ENCODE assay signal across 13 cellular contexts in genomic region chr14:55705651-55706340, GRCh38.
A peak's percentile ranks its signal among the peaks of the same experiment; 100 is the strongest.
DNase-seq lines count a peak whose midpoint lies in the region; ATAC-seq and TF ChIP-seq lines count a peak whose summit lies in the region.
"Had no signal": no experiment of that assay in that cellular context is flagged by ENCODE, and none has a peak within 500 bp of the region (broad histone marks: within the 10 kb centered on the region; RNA-seq: fewer than 3 reads in every experiment).

No MANE protein-coding gene starts in this region.

- H3K4me1 ChIP-seq in BLaER1, result peaks cover 88% of the 10 kb centered on the region
- H3K4me1 ChIP-seq in tibial nerve, result peaks cover 0 to 10% (median 0%) of the 10 kb centered on the region in 4 donors
- H3K4me1 ChIP-seq: vagina had no signal

- no peak overlapping the region for H3K9ac ChIP-seq in BLaER1
- H3K9ac ChIP-seq: neural progenitor cell had no signal

- no peak for TF ChIP-seq EP300 in tibial nerve (IDR thresholded peaks at IDR 0.05)

- no peaks in the 10 kb centered on the region for H4K20me1 ChIP-seq in BLaER1

- POLR2A ChIA-PET in CD4-positive, alpha-beta T cell (lab: Charles Lee), result no interaction called here

- H3K4me3 ChIP-seq in BLaER1 (no peak overlapping the region), tibial nerve (no peak overlapping the region)
- H3K4me3 ChIP-seq: MG63, neural progenitor cell, vagina had no signal

- H3K27me3 ChIP-seq in BLaER1 (no peaks in the 10 kb centered on the region), tibial nerve (no peaks in the 10 kb centered on the region)
- H3K27me3 ChIP-seq in CD4-positive, alpha-beta T cell (ENCODE audit: control insufficient read depth, insufficient read depth, low read length), result no peaks in the 10 kb centered on the region
- H3K27me3 ChIP-seq: MG63, neural progenitor cell, vagina had no signal

- H3K27ac ChIP-seq in BLaER1 (peak overlapping the region; percentile 25; the same call in 1 of the 2 replicates), tibial nerve (no peak overlapping the region)
- no peak overlapping the region for H3K27ac ChIP-seq in CD4-positive, alpha-beta T cell (ENCODE audit: low read depth, low read length)
- H3K27ac ChIP-seq: neural progenitor cell, vagina had no signal

- DNase-seq in NCI-H1417 (lab: John Stamatoyannopoulos, UW) (peak; percentile 93 to 99 (median 99)), NCI-H526 treated with DMSO at 0.1 percent for 48 hours (lab: John Stamatoyannopoulos, UW) (peak; percentile 87), tibial nerve (ENCODE audit: low spot score in 2 of 2) (no peak)
- no peak for DNase-seq in CD4-positive, alpha-beta T cell
- no peak for DNase-seq in activated CD8-positive, alpha-beta memory T cell treated with anti-CD3 and anti-CD28 coated beads for 24 hours
- DNase-seq: amniotic stem cell, MG63, small intestine had no signal

- no peak for TF ChIP-seq CTCF in CD4-positive, alpha-beta T cell (IDR thresholded peaks at IDR 0.05)
- TF ChIP-seq CTCF in tibial nerve (IDR thresholded peaks at IDR 0.05), result no peak

- H3K27ac Mint-ChIP-seq in CD4-positive, alpha-beta T cell, result no peak overlapping the region
- H3K27ac Mint-ChIP-seq: neural progenitor cell had no signal

- no peak for TF ChIP-seq POLR2A in tibial nerve (IDR thresholded peaks at IDR 0.05)

- intact Hi-C loops in CD4-positive, alpha-beta T cell (cut with DNase I, micrococcal nuclease), result loop anchor here (2.0 to 10.0 kb wide), 4 partner anchors 639 to 769 kb away; no protein-coding TSS in a partner anchor

- CTCF ChIA-PET in CD4-positive, alpha-beta T cell (lab: Charles Lee), result no interaction called here

- H3K36me3 Mint-ChIP-seq in CD4-positive, alpha-beta T cell (ENCODE audit: low read depth), result no peaks in the 10 kb centered on the region

- no peaks in the 10 kb centered on the region for H3K36me3 ChIP-seq in BLaER1
- peaks cover 0 to 6% (median 0%) of the 10 kb centered on the region in 3 donors for H3K36me3 ChIP-seq in tibial nerve
- H3K36me3 ChIP-seq: MG63, neural progenitor cell, vagina had no signal

- 74 to 82% methylated on average over 5 of the region's 5 CpGs for WGBS in tibial nerve, 2 donors

- peak; percentile 74 for ATAC-seq in esophagus mucosa
- ATAC-seq in CD4-positive, alpha-beta T cell (ENCODE audit: poor library complexity), result no peak
- ATAC-seq in HG03342 (IDR thresholded peaks at IDR 0.05; ENCODE audit: unreplicated experiment), result no peak

- peak overlapping the region; percentile 41 for H3K4me2 ChIP-seq in BLaER1
- H3K4me2 ChIP-seq: neural progenitor cell had no signal

- no peaks in the 10 kb centered on the region for H3K9me3 Mint-ChIP-seq in CD4-positive, alpha-beta T cell
- H3K9me3 Mint-ChIP-seq: neural progenitor cell had no signal

- H3K27me3 Mint-ChIP-seq in CD4-positive, alpha-beta T cell, result no peaks in the 10 kb centered on the region

- peaks cover 8% of the 10 kb centered on the region for H3K9me3 ChIP-seq in BLaER1
- no peaks in the 10 kb centered on the region for H3K9me3 ChIP-seq in CD4-positive, alpha-beta T cell (ENCODE audit: control insufficient read depth, low read length)
- peaks cover 0 to 2% (median 0%) of the 10 kb centered on the region in 4 donors for H3K9me3 ChIP-seq in tibial nerve
- H3K9me3 ChIP-seq: MG63, vagina had no signal

- no peak overlapping the region for H3K4me3 Mint-ChIP-seq in CD4-positive, alpha-beta T cell
- H3K4me3 Mint-ChIP-seq: neural progenitor cell had no signal

- no peaks in the 10 kb centered on the region for H3K4me1 Mint-ChIP-seq in CD4-positive, alpha-beta T cell (ENCODE audit: low read depth)

Comparison
In these comparisons a context has a peak if more than half of its experiments do, and no peak if none do; other contexts are left out.
1. DNase-seq: peak in NCI-H1417 (3 of 3) and NCI-H526 treated with DMSO at 0.1 percent for 48 hours (single experiment); none in CD4-positive, alpha-beta T cell (0 of 10), activated CD8-positive, alpha-beta memory T cell treated with anti-CD3 and anti-CD28 coated beads for 24 hours (single experiment) and tibial nerve (0 of 2).